In genomic region chr10:61897671-61898434, GRCh38 we compare ENCODE assay signal across 8 cellular contexts. TPM values are rescaled to one million over a fixed set of nuclear protein-coding genes. Genes with fewer than 3 reads are reported as not detected.
DNase-seq lines count a peak whose midpoint lies in the region; ATAC-seq and TF ChIP-seq lines count a peak whose summit lies in the region.

No MANE protein-coding gene starts in this region.

- peak overlapping the region; percentile 72 for H3K27ac Mint-ChIP-seq in dendritic cell treated with granulocyte-macrophage colony-stimulating factor and Interleukin-4, amounts not matched to agents 40 ng/mL and 50 ng/mL, for 4 days

- WGBS in lower leg skin, 2 donors, result 31 to 37% methylated on average over 10 of the region's 10 CpGs

- no peaks in the 10 kb centered on the region for H3K27me3 ChIP-seq in subcutaneous abdominal adipose tissue (ENCODE audit: control insufficient read depth in 5 of 5, insufficient read depth in 4 of 5, low read length in 5 of 5)

- intact Hi-C loops in dendritic cell treated with granulocyte-macrophage colony-stimulating factor and Interleukin-4, amounts not matched to agents 40 ng/mL and 50 ng/mL, for 4 days (cut with micrococcal nuclease), result loop anchor here (2.0 to 5.0 kb wide), 2 partner anchors 347 to 1236 kb away; no protein-coding TSS in a partner anchor
- intact Hi-C loops in lower leg skin (cut with DNase I; ENCODE audit: low total_unique reads), result no loop called here

- peak overlapping the region; percentile 66 for H3K4me3 Mint-ChIP-seq in dendritic cell treated with granulocyte-macrophage colony-stimulating factor and Interleukin-4, amounts not matched to agents 40 ng/mL and 50 ng/mL, for 4 days

- H3K36me3 Mint-ChIP-seq in dendritic cell treated with granulocyte-macrophage colony-stimulating factor and Interleukin-4, amounts not matched to agents 40 ng/mL and 50 ng/mL, for 4 days (ENCODE audit: low read depth), result peaks cover 18% of the 10 kb centered on the region

- peak; percentile 17 to 29 for DNase-seq in activated CD4-positive, alpha-beta T cell treated with anti-CD3 and anti-CD28 coated beads for 4 hours
- DNase-seq in activated CD4-positive, alpha-beta T cell treated with anti-CD3 and anti-CD28 coated beads for 1 hour, result no peak
- peak; percentile 54 for DNase-seq in RPMI7951 (ENCODE audit: low read depth)
- DNase-seq in lower leg skin (ENCODE audit: low spot score in 2 of 2), result peak in 1 of 2 donors; percentile 32
- no peak for DNase-seq in COLO829 (ENCODE audit: low spot score)

- no peaks in the 10 kb centered on the region for H3K9me3 ChIP-seq in subcutaneous abdominal adipose tissue (ENCODE audit: control insufficient read depth in 5 of 5, low read length in 5 of 5)

- no peak for ATAC-seq in HG03354 (IDR thresholded peaks at IDR 0.05; ENCODE audit: poor library complexity, severe bottlenecking, unreplicated experiment)

- peaks cover 2 to 40% (median 29%) of the 10 kb centered on the region in 5 donors for H3K4me1 ChIP-seq in subcutaneous abdominal adipose tissue (ENCODE audit: control insufficient read depth in 5 of 5, insufficient read depth in 5 of 5, low read length in 5 of 5)

- peak overlapping the region; percentile 39 to 74 (median 57) for H3K9ac ChIP-seq in subcutaneous abdominal adipose tissue (ENCODE audit: low read length in 5 of 5)

- no peaks in the 10 kb centered on the region for H3K27me3 Mint-ChIP-seq in dendritic cell treated with granulocyte-macrophage colony-stimulating factor and Interleukin-4, amounts not matched to agents 40 ng/mL and 50 ng/mL, for 4 days

- H3K4me1 Mint-ChIP-seq in dendritic cell treated with granulocyte-macrophage colony-stimulating factor and Interleukin-4, amounts not matched to agents 40 ng/mL and 50 ng/mL, for 4 days (ENCODE audit: low read depth), result peaks cover 36% of the 10 kb centered on the region

- no peak for TF ChIP-seq POLR2A in lower leg skin (IDR thresholded peaks at IDR 0.05)

- no peaks in the 10 kb centered on the region for H3K9me3 Mint-ChIP-seq in dendritic cell treated with granulocyte-macrophage colony-stimulating factor and Interleukin-4, amounts not matched to agents 40 ng/mL and 50 ng/mL, for 4 days

- H3K36me3 ChIP-seq in subcutaneous abdominal adipose tissue (ENCODE audit: control insufficient read depth in 5 of 5, insufficient read depth in 5 of 5, low read length in 5 of 5), result no peaks in the 10 kb centered on the region

- H3K27ac ChIP-seq in subcutaneous abdominal adipose tissue (ENCODE audit: low read depth, low read length), result peak overlapping the region; percentile 99

- H3K4me3 ChIP-seq in lower leg skin (ENCODE audit: low read depth, poor library complexity, severe bottlenecking) (peak overlapping the region; percentile 10), subcutaneous abdominal adipose tissue (ENCODE audit: low read depth in 1 of 5, low read length in 5 of 5) (peak overlapping the region; percentile 55 to 85 (median 70))

- no peak for TF ChIP-seq CTCF in lower leg skin (IDR thresholded peaks at IDR 0.05)

RNA-seq across cellular contexts. Expression of gene ARID5B, which starts 3.6 kb away (rescaled TPM):
- 10.9 and 15.7 TPM in 2 replicates for total RNA-seq in RPMI7951 (2014; rRNA removed; shearing (Covaris generic))
- 100 to 1,000 TPM in 1 of 4 donors, 10 to 100 TPM in 3; 47.2 to 127 (median 62.8) TPM for total RNA-seq in lower leg skin

Comparison
In these comparisons a context has a peak if more than half of its experiments do, and no peak if none do; other contexts are left out.
1. DNase-seq: peak in activated CD4-positive, alpha-beta T cell treated with anti-CD3 and anti-CD28 coated beads for 4 hours (2 of 2) and RPMI7951 (single experiment); none in activated CD4-positive, alpha-beta T cell treated with anti-CD3 and anti-CD28 coated beads for 1 hour (single experiment) and COLO829 (single experiment).